ENCODE assay signal across 9 cellular contexts in the genomic region with DNA sequence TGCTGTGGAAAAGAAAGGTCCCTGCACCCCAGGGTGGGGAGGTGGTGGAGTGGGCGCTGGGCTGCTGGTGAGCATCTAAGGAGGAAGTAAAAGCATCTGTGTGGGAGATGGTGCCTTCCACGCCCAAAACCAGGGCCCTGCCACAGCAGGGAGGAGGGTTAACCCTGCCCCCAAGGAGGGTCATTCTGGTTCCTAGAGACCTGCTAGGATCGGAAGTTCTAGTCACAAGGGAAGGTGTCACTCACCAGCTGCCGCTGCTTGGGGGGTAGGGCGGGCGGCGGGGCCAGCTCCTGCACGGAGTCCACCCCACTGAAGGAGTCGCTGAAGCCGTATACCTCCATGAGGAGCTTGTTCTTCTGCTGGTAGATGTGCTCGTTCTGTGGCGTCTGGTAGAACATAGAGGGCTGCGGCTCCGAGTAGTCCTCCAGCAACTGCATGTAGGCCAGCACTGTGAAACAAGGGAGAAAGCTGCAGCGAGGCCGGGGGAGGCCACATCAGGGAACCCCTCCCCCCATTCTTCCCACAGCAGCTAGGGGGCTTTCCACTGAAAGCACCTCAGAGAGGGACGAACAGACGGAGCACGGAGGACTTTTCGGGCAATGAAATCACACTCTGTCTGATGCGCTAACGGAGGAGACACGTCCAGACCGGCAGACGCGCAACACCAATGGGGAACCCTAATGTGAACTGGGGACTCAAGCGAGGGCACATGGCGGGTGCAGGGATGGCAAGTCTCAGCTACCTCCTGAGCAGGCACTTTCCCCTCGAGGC.
DNase-seq lines count a peak whose midpoint lies in the region; ATAC-seq and TF ChIP-seq lines count a peak whose summit lies in the region.
"Had no signal": no experiment of that assay in that cellular context is flagged by ENCODE, and none has a peak within 500 bp of the region (broad histone marks: within the 10 kb centered on the region; RNA-seq: fewer than 3 reads in every experiment).

No MANE protein-coding gene starts in this region.

- no peak overlapping the region for H2AFZ ChIP-seq in MM.1S (ENCODE audit: low read length)

- H3K4me1 ChIP-seq in MM.1S (ENCODE audit: low read length): no peaks in the 10 kb centered on the region

- peaks cover 14% of the 10 kb centered on the region; the same call in 1 of the 2 replicates for H3K79me2 ChIP-seq in MM.1S (ENCODE audit: low read length)

- H3K36me3 Mint-ChIP-seq in T-cell (peaks cover 72% of the 10 kb centered on the region), natural killer cell (no peaks in the 10 kb centered on the region)

- in situ Hi-C loops in GM13977 (cut with MboI; ENCODE audit: low pct_unique_long_range_greater_than_20kb, low sequenced_read_pairs, unreplicated experiment): no loop called here

- no peaks in the 10 kb centered on the region for H3K27me3 ChIP-seq in MM.1S (replicated peaks; ENCODE audit: insufficient read depth, low read length)

- no peaks in the 10 kb centered on the region for H3K9me3 Mint-ChIP-seq in T-cell
- H3K9me3 Mint-ChIP-seq in natural killer cell: no peaks in the 10 kb centered on the region

- peaks cover 5 to 25% (median 19%) of the 10 kb centered on the region in 3 donors for H3K4me1 Mint-ChIP-seq in T-cell
- H3K4me1 Mint-ChIP-seq in natural killer cell: peaks cover 25 to 47% of the 10 kb centered on the region in 2 donors

- intact Hi-C loops in natural killer cell (cut with micrococcal nuclease): no loop called here

- ATAC-seq in GM21737 (IDR thresholded peaks at IDR 0.05; ENCODE audit: unreplicated experiment) (peak; percentile 54), T-cell (replicated peaks in 1 of 4) (peak in 1 of 4 experiments; percentile 45), natural killer cell (peak; percentile 71 to 74 (median 71)), GM21528 (IDR thresholded peaks at IDR 0.05; ENCODE audit: low FRiP score, unreplicated experiment) (no peak)

- peaks cover 19% of the 10 kb centered on the region for H3K36me3 ChIP-seq in MM.1S (replicated peaks; ENCODE audit: insufficient read depth, low read length)

- TF ChIP-seq CTCF in GM13977 (IDR thresholded peaks at IDR 0.05; ENCODE audit: extremely low read depth, insufficient read depth, missing control alignments): no peak
- TF ChIP-seq CTCF in natural killer cell (IDR thresholded peaks at IDR 0.05): no peak
- no peak for TF ChIP-seq CTCF in MM.1S (IDR thresholded peaks at IDR 0.05; ENCODE audit: low read length)

- POLR2A ChIA-PET in T-cell (lab: Charles Lee): interaction anchor here in 1 of 2 donors (0.6 to 0.8 kb wide), 2 partner anchors 40 to 56 kb away, joined by 4 to 5 read pairs; no protein-coding TSS in a partner anchor

- no peaks in the 10 kb centered on the region for H4K20me1 ChIP-seq in MM.1S (ENCODE audit: insufficient read depth, low read length)

- no peaks in the 10 kb centered on the region for H3K9me2 ChIP-seq in MM.1S (replicated peaks; ENCODE audit: insufficient read depth, low read length)

- no peak overlapping the region for H3K9ac ChIP-seq in MM.1S (ENCODE audit: low read length)

- H3K27ac ChIP-seq in MM.1S (ENCODE audit: low read length): no peak overlapping the region

- H3K4me3 ChIP-seq in MM.1S (ENCODE audit: low read length): no peak overlapping the region

- H3F3A ChIP-seq in MM.1S (ENCODE audit: insufficient read depth, low read length): no peaks in the 10 kb centered on the region

- H3K27ac Mint-ChIP-seq in T-cell: peak overlapping the region; percentile 71 to 79
- peak overlapping the region; percentile 90 to 92 for H3K27ac Mint-ChIP-seq in natural killer cell

- TF ChIP-seq POLR2A in erythroblast (IDR thresholded peaks at IDR 0.05; ENCODE audit: low read length): no peak

- H3K27me3 Mint-ChIP-seq in T-cell (no peaks in the 10 kb centered on the region), natural killer cell (ENCODE audit: low read depth in 2 of 2) (no peaks in the 10 kb centered on the region)

- no peak overlapping the region for H3K4me3 Mint-ChIP-seq in T-cell
- peak overlapping the region; percentile 67 for H3K4me3 Mint-ChIP-seq in natural killer cell

- no peaks in the 10 kb centered on the region for H3K9me3 ChIP-seq in MM.1S (replicated peaks; ENCODE audit: insufficient read depth, low read length)

- no peak overlapping the region for H3K4me2 ChIP-seq in MM.1S (ENCODE audit: low read depth, low read length)

- CTCF ChIA-PET in T-cell (lab: Charles Lee): interaction anchor here (0.6 to 1.2 kb wide), 5 partner anchors 13 to 138 kb away, joined by 3 to 7 read pairs (median 3); no protein-coding TSS in a partner anchor

- DNase-seq in GM13977 (ENCODE audit: low spot score) (peak; percentile 64), T-cell (peak in 9 of 34 experiments; percentile 15 to 49 (median 30)), natural killer cell (peak; percentile 35), erythroblast (lab: John Stamatoyannopoulos, UW) (no peak), MM.1S (no peak), NCI-H2107 treated with DMSO at 0.1 percent for 48 hours (lab: John Stamatoyannopoulos, UW; ENCODE audit: unreplicated experiment) (no peak)
- DNase-seq: activated T-cell treated with anti-CD3 and anti-CD28 coated beads, Interleukin-2, amount 50 U/mL, for 1 hour had no signal

Comparison
In these comparisons a context has a peak if more than half of its experiments do, and no peak if none do; other contexts are left out.
1. DNase-seq: peak in GM13977 (single experiment) and natural killer cell (single experiment); none in erythroblast (0 of 2), MM.1S (single experiment) and NCI-H2107 treated with DMSO at 0.1 percent for 48 hours (single experiment).